Comparison of ENCODE assay signal across 2 cellular contexts in the genomic region with DNA sequence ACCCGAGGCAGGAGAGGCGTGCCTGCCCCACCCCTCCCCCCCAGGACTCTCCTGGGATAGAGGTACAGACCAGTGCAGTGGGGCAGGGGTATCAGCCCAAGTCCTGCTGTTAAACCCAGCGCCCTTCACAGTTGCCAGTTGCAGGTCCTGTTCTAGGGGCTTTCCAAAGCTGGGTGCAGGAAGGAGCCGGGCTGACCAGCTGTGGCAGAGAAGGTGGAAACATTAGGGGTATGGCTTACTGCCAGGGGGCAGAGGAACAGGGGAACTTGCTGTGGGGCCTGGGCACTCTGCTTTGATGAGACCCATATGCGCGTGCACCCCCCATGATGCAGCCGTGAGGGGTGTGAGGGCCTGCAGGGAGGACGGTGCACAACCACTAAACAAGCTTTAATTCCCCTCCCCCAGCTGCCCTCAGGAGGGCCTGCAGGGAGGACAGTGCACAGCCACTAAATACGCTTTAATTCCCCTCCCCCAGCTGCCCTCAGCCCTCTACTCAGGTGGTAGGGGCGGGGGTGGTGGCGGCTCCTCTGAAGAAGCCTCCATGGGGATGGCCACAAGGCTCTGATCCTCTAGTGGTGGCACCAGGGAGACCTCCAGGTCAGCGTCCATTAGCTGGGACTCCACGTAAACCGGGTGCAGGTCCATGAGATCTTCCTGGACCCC.
TF ChIP-seq lines count a peak whose summit lies in the region.

No MANE protein-coding gene starts in this region.

TF ChIP-seq in HCT116, 20 proteins besides CTCF, POLR2A, EP300 and RAD21:
- TF ChIP-seq ZFX (IDR thresholded peaks at IDR 0.05), result no peak
- TF ChIP-seq JUND (IDR thresholded peaks at IDR 0.05), result no peak
- TF ChIP-seq, protein P1, sequence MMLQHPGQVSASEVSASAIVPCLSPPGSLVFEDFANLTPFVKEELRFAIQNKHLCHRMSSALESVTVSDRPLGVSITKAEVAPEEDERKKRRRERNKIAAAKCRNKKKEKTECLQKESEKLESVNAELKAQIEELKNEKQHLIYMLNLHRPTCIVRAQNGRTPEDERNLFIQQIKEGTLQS (IDR thresholded peaks at IDR 0.05), result no peak
- no peak for TF ChIP-seq EZH2phosphoT487 (IDR thresholded peaks at IDR 0.05; ENCODE audit: borderline replicate concordance)
- no peak for TF ChIP-seq SRF (IDR thresholded peaks at IDR 0.05; ENCODE audit: low read depth)
- TF ChIP-seq EGR1 (IDR thresholded peaks at IDR 0.05; ENCODE audit: low read depth), result no peak
- TF ChIP-seq EZH2 (IDR thresholded peaks at IDR 0.05), result no peak
- TF ChIP-seq, protein P2, sequence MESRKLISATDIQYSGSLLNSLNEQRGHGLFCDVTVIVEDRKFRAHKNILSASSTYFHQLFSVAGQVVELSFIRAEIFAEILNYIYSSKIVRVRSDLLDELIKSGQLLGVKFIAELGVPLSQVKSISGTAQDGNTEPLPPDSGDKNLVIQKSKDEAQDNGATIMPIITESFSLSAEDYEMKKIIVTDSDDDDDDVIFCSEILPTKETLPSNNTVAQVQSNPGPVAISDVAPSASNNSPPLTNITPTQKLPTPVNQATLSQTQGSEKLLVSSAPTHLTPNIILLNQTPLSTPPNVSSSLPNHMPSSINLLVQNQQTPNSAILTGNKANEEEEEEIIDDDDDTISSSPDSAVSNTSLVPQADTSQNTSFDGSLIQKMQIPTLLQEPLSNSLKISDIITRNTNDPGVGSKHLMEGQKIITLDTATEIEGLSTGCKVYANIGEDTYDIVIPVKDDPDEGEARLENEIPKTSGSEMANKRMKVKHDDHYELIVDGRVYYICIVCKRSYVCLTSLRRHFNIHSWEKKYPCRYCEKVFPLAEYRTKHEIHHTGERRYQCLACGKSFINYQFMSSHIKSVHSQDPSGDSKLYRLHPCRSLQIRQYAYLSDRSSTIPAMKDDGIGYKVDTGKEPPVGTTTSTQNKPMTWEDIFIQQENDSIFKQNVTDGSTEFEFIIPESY (IDR thresholded peaks at IDR 0.05; ENCODE audit: extremely low read depth, insufficient replicate concordance, low read length), result no peak
- TF ChIP-seq CBX3 (IDR thresholded peaks at IDR 0.05; ENCODE audit: low read depth), result no peak
- TF ChIP-seq ELF1 (IDR thresholded peaks at IDR 0.05; ENCODE audit: borderline replicate concordance, low read depth), result no peak
- TF ChIP-seq, protein P3, sequence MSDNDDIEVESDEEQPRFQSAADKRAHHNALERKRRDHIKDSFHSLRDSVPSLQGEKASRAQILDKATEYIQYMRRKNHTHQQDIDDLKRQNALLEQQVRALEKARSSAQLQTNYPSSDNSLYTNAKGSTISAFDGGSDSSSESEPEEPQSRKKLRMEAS (IDR thresholded peaks at IDR 0.05), result no peak
- no peak for TF ChIP-seq CEBPB (IDR thresholded peaks at IDR 0.05; ENCODE audit: low read depth)
- TF ChIP-seq ZNF274 (IDR thresholded peaks at IDR 0.05; ENCODE audit: low read depth, low read length), result no peak
- TF ChIP-seq SP1 (IDR thresholded peaks at IDR 0.05; ENCODE audit: low read depth), result no peak
- TF ChIP-seq, protein P4, sequence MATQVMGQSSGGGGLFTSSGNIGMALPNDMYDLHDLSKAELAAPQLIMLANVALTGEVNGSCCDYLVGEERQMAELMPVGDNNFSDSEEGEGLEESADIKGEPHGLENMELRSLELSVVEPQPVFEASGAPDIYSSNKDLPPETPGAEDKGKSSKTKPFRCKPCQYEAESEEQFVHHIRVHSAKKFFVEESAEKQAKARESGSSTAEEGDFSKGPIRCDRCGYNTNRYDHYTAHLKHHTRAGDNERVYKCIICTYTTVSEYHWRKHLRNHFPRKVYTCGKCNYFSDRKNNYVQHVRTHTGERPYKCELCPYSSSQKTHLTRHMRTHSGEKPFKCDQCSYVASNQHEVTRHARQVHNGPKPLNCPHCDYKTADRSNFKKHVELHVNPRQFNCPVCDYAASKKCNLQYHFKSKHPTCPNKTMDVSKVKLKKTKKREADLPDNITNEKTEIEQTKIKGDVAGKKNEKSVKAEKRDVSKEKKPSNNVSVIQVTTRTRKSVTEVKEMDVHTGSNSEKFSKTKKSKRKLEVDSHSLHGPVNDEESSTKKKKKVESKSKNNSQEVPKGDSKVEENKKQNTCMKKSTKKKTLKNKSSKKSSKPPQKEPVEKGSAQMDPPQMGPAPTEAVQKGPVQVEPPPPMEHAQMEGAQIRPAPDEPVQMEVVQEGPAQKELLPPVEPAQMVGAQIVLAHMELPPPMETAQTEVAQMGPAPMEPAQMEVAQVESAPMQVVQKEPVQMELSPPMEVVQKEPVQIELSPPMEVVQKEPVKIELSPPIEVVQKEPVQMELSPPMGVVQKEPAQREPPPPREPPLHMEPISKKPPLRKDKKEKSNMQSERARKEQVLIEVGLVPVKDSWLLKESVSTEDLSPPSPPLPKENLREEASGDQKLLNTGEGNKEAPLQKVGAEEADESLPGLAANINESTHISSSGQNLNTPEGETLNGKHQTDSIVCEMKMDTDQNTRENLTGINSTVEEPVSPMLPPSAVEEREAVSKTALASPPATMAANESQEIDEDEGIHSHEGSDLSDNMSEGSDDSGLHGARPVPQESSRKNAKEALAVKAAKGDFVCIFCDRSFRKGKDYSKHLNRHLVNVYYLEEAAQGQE (IDR thresholded peaks at IDR 0.05; ENCODE audit: low read depth), result no peak
TF ChIP-seq in HCT116: peak in this region for 0.

TF ChIP-seq in GM12878, 131 proteins besides CTCF, POLR2A, EP300 and RAD21:
- TF ChIP-seq NR2F1 (conservative IDR thresholded peaks at IDR 0.05) (no peak), TCF3 (IDR thresholded peaks at IDR 0.05; ENCODE audit: borderline replicate concordance, insufficient read depth, low read depth, low read length) (no peak), SP1 (IDR thresholded peaks at IDR 0.05; ENCODE audit: low read depth, low read length) (no peak), IRF4 (IDR thresholded peaks at IDR 0.05; ENCODE audit: low read depth, low read length) (no peak), RUNX3 (IDR thresholded peaks at IDR 0.05; ENCODE audit: low read length) (no peak)
TF ChIP-seq in GM12878: peak in this region for 0.
